10 cellular contexts compared by ENCODE assay signal in genomic region chr11:26028294-26028954, GRCh38.
A peak's percentile ranks its signal among the peaks of the same experiment; 100 is the strongest.
DNase-seq lines count a peak whose midpoint lies in the region; ATAC-seq and TF ChIP-seq lines count a peak whose summit lies in the region.
"Had no signal": no experiment of that assay in that cellular context is flagged by ENCODE, and none has a peak within 500 bp of the region (broad histone marks: within the 10 kb centered on the region; RNA-seq: fewer than 3 reads in every experiment).

No MANE protein-coding gene starts in this region.

- no peaks in the 10 kb centered on the region for H3K79me1 ChIP-seq in mesenchymal stem cell (replicated peaks; ENCODE audit: low read length, poor library complexity, severe bottlenecking)

- H3K36me3 ChIP-seq in SU-DHL-6 (ENCODE audit: low read length): no peaks in the 10 kb centered on the region
- no peaks in the 10 kb centered on the region for H3K36me3 ChIP-seq in mesenchymal stem cell (ENCODE audit: control insufficient read depth in 1 of 2, insufficient read depth in 2 of 2, low read depth in 1 of 2, low read length in 2 of 2)

- H3K18ac ChIP-seq in mesenchymal stem cell (ENCODE audit: low read depth in 1 of 2, low read length in 2 of 2): peak overlapping the region; percentile 79 to 95

- no peak overlapping the region for H4K8ac ChIP-seq in mesenchymal stem cell (ENCODE audit: low read length)

- no peak overlapping the region for H2BK15ac ChIP-seq in mesenchymal stem cell (ENCODE audit: low read depth, poor library complexity, severe bottlenecking)

- peaks cover 10% of the 10 kb centered on the region for H3K9me3 Mint-ChIP-seq in progenitor cell of endocrine pancreas (ENCODE audit: low read depth)
- H3K9me3 Mint-ChIP-seq: H9 had no signal

- no peak overlapping the region for H2AK5ac ChIP-seq in mesenchymal stem cell (ENCODE audit: low read length, severe bottlenecking)

- H3K79me2 ChIP-seq in SU-DHL-6 (ENCODE audit: insufficient read depth, low read length): no peaks in the 10 kb centered on the region

- H3K36me3 Mint-ChIP-seq in progenitor cell of endocrine pancreas (ENCODE audit: insufficient read depth): no peaks in the 10 kb centered on the region

- H2BK12ac ChIP-seq in mesenchymal stem cell (ENCODE audit: low read length in 2 of 2): peak overlapping the region; percentile 94 to 99

- no peaks in the 10 kb centered on the region for H3F3A ChIP-seq in SU-DHL-6 (ENCODE audit: insufficient read depth)

- peaks cover 3% of the 10 kb centered on the region for H3K4me1 ChIP-seq in mesenchymal stem cell (ENCODE audit: control insufficient read depth, insufficient read depth, low read depth, low read length)

- H3K9me3 ChIP-seq in SU-DHL-6 (ENCODE audit: insufficient read depth, low read length): no peaks in the 10 kb centered on the region
- H3K9me3 ChIP-seq in mesenchymal stem cell (ENCODE audit: control insufficient read depth, low read length): no peaks in the 10 kb centered on the region

- WGBS in mesenchymal stem cell: 33% methylated on average over 3 of the region's 3 CpGs

- ATAC-seq in GM18517 (IDR thresholded peaks at IDR 0.05; ENCODE audit: unreplicated experiment): peak; percentile 53
- ATAC-seq in HG02678 (IDR thresholded peaks at IDR 0.05; ENCODE audit: unreplicated experiment): peak; percentile 35
- ATAC-seq in HG02763 (IDR thresholded peaks at IDR 0.05; ENCODE audit: unreplicated experiment): no peak

- no peaks in the 10 kb centered on the region for H3K9me2 ChIP-seq in SU-DHL-6 (replicated peaks; ENCODE audit: insufficient read depth, low read length)

- H3K4me1 Mint-ChIP-seq in progenitor cell of endocrine pancreas (ENCODE audit: low read depth): peaks cover 4% of the 10 kb centered on the region

- no peak overlapping the region for H2BK5ac ChIP-seq in mesenchymal stem cell (ENCODE audit: low read depth, low read length, poor library complexity, severe bottlenecking)

- no peak overlapping the region for H3K4me3 ChIP-seq in SU-DHL-6 (ENCODE audit: insufficient read depth, low read length, poor library complexity, severe bottlenecking)
- H3K4me3 ChIP-seq in mesenchymal stem cell (ENCODE audit: insufficient read depth in 1 of 2, low read depth in 1 of 2, low read length in 2 of 2): no peak overlapping the region

- H3K14ac ChIP-seq in mesenchymal stem cell (ENCODE audit: low read length in 2 of 2): no peak overlapping the region

- no peak overlapping the region for H3K4me2 ChIP-seq in SU-DHL-6 (ENCODE audit: low read depth, low read length, poor library complexity, severe bottlenecking)
- H3K4me2 ChIP-seq in mesenchymal stem cell (ENCODE audit: low read length, poor library complexity, severe bottlenecking): no peak overlapping the region

- no peaks in the 10 kb centered on the region for H4K20me1 ChIP-seq in SU-DHL-6 (ENCODE audit: low read depth, low read length)

- H4K91ac ChIP-seq in mesenchymal stem cell (ENCODE audit: low read length): peak overlapping the region; percentile 94

- H3K9ac ChIP-seq in SU-DHL-6 (ENCODE audit: low read length) (no peak overlapping the region), mesenchymal stem cell (ENCODE audit: low read length) (no peak overlapping the region)

- no peak for TF ChIP-seq CTCF in SU-DHL-6 (IDR thresholded peaks at IDR 0.05; ENCODE audit: insufficient read depth, low read length, poor library complexity, severe bottlenecking)
- TF ChIP-seq CTCF in progenitor cell of endocrine pancreas (IDR thresholded peaks at IDR 0.05; ENCODE audit: unreplicated experiment): no peak

- in situ Hi-C loops in KBM-7 (cut with MboI; ENCODE audit: low pct_unique_long_range_greater_than_20kb, low sequenced_read_pairs): no loop called here

- H3K27ac ChIP-seq in SU-DHL-6 (ENCODE audit: low read depth, low read length): no peak overlapping the region
- H3K27ac ChIP-seq in mesenchymal stem cell (ENCODE audit: low read length, poor library complexity, severe bottlenecking): no peak overlapping the region

- H3K27me3 ChIP-seq in SU-DHL-6 (ENCODE audit: low read length): no peaks in the 10 kb centered on the region
- no peaks in the 10 kb centered on the region for H3K27me3 ChIP-seq in mesenchymal stem cell (ENCODE audit: control insufficient read depth in 1 of 2, insufficient read depth in 1 of 2, low read length in 2 of 2)

- H3K27ac Mint-ChIP-seq in progenitor cell of endocrine pancreas: no peak overlapping the region

- H3K4me3 Mint-ChIP-seq in progenitor cell of endocrine pancreas (ENCODE audit: low read depth): no peak overlapping the region
- H3K4me3 Mint-ChIP-seq: H9 had no signal

- no peaks in the 10 kb centered on the region for H3K27me3 Mint-ChIP-seq in progenitor cell of endocrine pancreas

- DNase-seq in mesenchymal stem cell: peak; percentile 88
- DNase-seq in progenitor cell of endocrine pancreas (ENCODE audit: low spot score, unreplicated experiment): no peak
- no peak for DNase-seq in KBM-7
- DNase-seq in HuH-7.5 (ENCODE audit: low spot score): no peak
- DNase-seq: H9, NCI-H226 had no signal

- peak overlapping the region; percentile 29 for H2AFZ ChIP-seq in SU-DHL-6 (ENCODE audit: low read depth, low read length, severe bottlenecking)
- H2AFZ ChIP-seq in mesenchymal stem cell (ENCODE audit: low read depth, low read length): no peak overlapping the region

- H3K4ac ChIP-seq in mesenchymal stem cell (ENCODE audit: low read depth in 1 of 2, low read length in 2 of 2): no peak overlapping the region

- H3K23ac ChIP-seq in mesenchymal stem cell (ENCODE audit: low read length in 2 of 2): no peak overlapping the region

- H2BK120ac ChIP-seq in mesenchymal stem cell (ENCODE audit: low read depth, low read length): no peak overlapping the region
